Comparison of ENCODE assay signal across 8 cellular contexts in genomic region chr17:64506576-64507417, GRCh38. TPM values are rescaled to one million over a fixed set of nuclear protein-coding genes. Genes with fewer than 3 reads are reported as not detected.
A peak's percentile ranks its signal among the peaks of the same experiment; 100 is the strongest.
DNase-seq lines count a peak whose midpoint lies in the region; ATAC-seq and TF ChIP-seq lines count a peak whose summit lies in the region.

Gene CEP95 (plus strand): TSS chr17:64506977. CDS start chr17:64507098, 121 bp downstream.

- H3K27ac ChIP-seq in left ventricle myocardium inferior (replicated peaks) (peak within 1 kb of the TSS; percentile 99), vagina (peak within 1 kb of the TSS; percentile 99)

- H3K27me3 ChIP-seq in left ventricle myocardium inferior (ENCODE audit: low read depth): no peaks in the 10 kb centered on the region
- H3K27me3 ChIP-seq in vagina: no peaks in the 10 kb centered on the region

- peak within 1 kb of the TSS; percentile 86 for H3K4me3 ChIP-seq in left ventricle myocardium inferior
- H3K4me3 ChIP-seq in vagina: peak within 1 kb of the TSS; percentile 76 to 89

- TF ChIP-seq CTCF in GM13976 (IDR thresholded peaks at IDR 0.05; ENCODE audit: borderline replicate concordance, control extremely low read depth, extremely low read depth, insufficient read depth, missing control alignments) (no peak), left ventricle myocardium inferior (IDR thresholded peaks at IDR 0.05; ENCODE audit: borderline replicate concordance) (no peak), vagina (IDR thresholded peaks at IDR 0.05) (peak in 1 of 3 experiments; percentile 8)

- peak; percentile 52 for ATAC-seq in HG02852 (IDR thresholded peaks at IDR 0.05; ENCODE audit: unreplicated experiment)

- H3K9me3 ChIP-seq in left ventricle myocardium inferior (replicated peaks) (no peaks in the 10 kb centered on the region), vagina (no peaks in the 10 kb centered on the region)

- peak; percentile 93 for DNase-seq in GM13976 (ENCODE audit: low spot score)
- DNase-seq in NCI-H1694 (lab: John Stamatoyannopoulos, UW): peak; percentile 96
- DNase-seq in amniotic epithelial cell (ENCODE audit: low read depth): peak; percentile 98
- peak; percentile 96 for DNase-seq in left ventricle myocardium inferior
- peak; percentile 96 for DNase-seq in putamen (ENCODE audit: low spot score)
- DNase-seq in vagina (ENCODE audit: extremely low spot score in 2 of 2): peak in 1 of 2 donors; percentile 98

- H3K36me3 ChIP-seq in left ventricle myocardium inferior: peaks cover 64% of the 10 kb centered on the region
- peaks cover 4 to 46% of the 10 kb centered on the region in 2 donors for H3K36me3 ChIP-seq in vagina

- in situ Hi-C loops in GM13976 (cut with MboI; ENCODE audit: low sequenced_read_pairs, unreplicated experiment): no loop called here

- TF ChIP-seq POLR2A in vagina (IDR thresholded peaks at IDR 0.05): peak in 1 of 2 donors; percentile 70

- intact Hi-C loops in T-helper 1 cell treated with Interleukin-12 subunit alpha and Interleukin-12 subunit beta and Interleukin-4 antibody, amounts not matched to agents 30 ng/mL and 1 ng/mL, for 36 hours (cut with micrococcal nuclease): loop anchor here (1.0 to 5.0 kb wide), 18 partner anchors 67 to 954 kb away; partner anchors contain the start of genes CCDC47, DCAF7, ERN1 and GNA13
- intact Hi-C loops in left ventricle myocardium inferior (cut with micrococcal nuclease): no loop called here
- intact Hi-C loops in vagina (cut with DNase I): no loop called here

- H3K4me1 ChIP-seq in left ventricle myocardium inferior: peaks cover 75% of the 10 kb centered on the region
- H3K4me1 ChIP-seq in vagina: peaks cover 57% of the 10 kb centered on the region

RNA-seq across cellular contexts. Expression of gene CEP95, which starts in this region (rescaled TPM):
- 48.3 and 51.6 TPM in 2 replicates for total RNA-seq in T-helper 1 cell treated with Interleukin-12 subunit alpha and Interleukin-12 subunit beta and Interleukin-4 antibody, amounts not matched to agents 30 ng/mL and 1 ng/mL, for 36 hours
- total RNA-seq in left ventricle myocardium inferior: 10.1 TPM
- total RNA-seq in vagina: 50.8 TPM
